Comparison of ENCODE assay signal across 1 cellular context in the genomic region with DNA sequence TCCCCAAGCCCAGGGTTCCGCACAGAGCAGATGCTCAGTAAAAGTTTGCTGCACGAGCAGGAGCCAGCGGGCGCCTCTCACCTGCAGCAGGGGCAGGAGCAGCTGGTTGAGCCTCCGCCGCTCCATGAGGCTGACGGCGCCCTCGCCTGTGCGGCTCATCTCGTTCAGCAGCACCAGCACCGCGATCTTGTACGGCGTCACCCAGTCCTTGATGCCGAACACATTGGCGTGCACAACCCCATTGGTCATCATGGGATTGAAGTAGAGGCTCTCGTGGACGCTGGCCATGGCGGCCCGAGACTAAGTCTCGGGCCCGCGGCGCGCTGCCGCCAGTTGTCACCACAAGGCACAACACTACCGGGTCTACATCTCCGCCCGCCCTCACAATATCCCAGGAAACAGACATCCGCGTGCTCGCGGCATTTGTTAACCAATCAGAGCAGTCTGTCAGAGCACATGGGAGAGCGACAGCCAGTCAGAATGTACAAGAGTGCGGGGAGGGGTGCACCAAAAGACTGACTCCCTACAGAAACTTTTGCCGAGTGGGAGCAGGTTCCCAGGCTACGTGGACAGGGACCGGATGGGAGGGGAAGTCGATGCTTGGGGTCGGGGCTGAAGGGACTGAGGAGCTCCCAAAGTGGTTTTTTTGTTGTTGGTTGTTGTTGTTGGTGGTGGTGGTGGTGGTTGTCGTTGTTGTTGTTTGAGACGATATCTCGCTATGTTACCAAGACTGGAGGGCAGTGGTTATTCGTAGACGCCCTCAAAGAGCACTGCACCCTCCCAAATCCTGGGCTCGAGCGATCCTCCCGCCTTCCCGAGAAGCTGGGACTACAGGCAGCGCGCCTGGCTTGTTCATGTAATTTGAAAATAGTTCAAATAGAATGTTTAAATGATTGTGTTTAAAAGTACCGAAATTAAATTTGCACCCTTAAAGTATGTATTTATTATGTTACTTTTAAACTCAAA.
TF ChIP-seq lines count a peak whose summit lies in the region.

A gene with protein sequence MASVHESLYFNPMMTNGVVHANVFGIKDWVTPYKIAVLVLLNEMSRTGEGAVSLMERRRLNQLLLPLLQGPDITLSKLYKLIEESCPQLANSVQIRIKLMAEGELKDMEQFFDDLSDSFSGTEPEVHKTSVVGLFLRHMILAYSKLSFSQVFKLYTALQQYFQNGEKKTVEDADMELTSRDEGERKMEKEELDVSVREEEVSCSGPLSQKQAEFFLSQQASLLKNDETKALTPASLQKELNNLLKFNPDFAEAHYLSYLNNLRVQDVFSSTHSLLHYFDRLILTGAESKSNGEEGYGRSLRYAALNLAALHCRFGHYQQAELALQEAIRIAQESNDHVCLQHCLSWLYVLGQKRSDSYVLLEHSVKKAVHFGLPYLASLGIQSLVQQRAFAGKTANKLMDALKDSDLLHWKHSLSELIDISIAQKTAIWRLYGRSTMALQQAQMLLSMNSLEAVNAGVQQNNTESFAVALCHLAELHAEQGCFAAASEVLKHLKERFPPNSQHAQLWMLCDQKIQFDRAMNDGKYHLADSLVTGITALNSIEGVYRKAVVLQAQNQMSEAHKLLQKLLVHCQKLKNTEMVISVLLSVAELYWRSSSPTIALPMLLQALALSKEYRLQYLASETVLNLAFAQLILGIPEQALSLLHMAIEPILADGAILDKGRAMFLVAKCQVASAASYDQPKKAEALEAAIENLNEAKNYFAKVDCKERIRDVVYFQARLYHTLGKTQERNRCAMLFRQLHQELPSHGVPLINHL (minus strand): TSS at position 359 of the 966 bp plus-strand sequence. CDS start 71 bp downstream, at position 288.

TF ChIP-seq in K562, 482 proteins besides CTCF, POLR2A, EP300 and RAD21 (continued from another document and continues in another):
- TF ChIP-seq, protein P1, sequence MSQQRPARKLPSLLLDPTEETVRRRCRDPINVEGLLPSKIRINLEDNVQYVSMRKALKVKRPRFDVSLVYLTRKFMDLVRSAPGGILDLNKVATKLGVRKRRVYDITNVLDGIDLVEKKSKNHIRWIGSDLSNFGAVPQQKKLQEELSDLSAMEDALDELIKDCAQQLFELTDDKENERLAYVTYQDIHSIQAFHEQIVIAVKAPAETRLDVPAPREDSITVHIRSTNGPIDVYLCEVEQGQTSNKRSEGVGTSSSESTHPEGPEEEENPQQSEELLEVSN (IDR thresholded peaks at IDR 0.05; ENCODE audit: borderline replicate concordance in 1 of 2, extremely low read depth in 1 of 2, insufficient read depth in 1 of 2, insufficient read length in 1 of 2, low read depth in 1 of 2, low read length in 1 of 2, poor library complexity in 1 of 2, severe bottlenecking in 1 of 2), result peak; percentile 46 to 72
- TF ChIP-seq CBX8 (IDR thresholded peaks at IDR 0.05; ENCODE audit: borderline replicate concordance, extremely low read depth, low read depth, low read length, poor library complexity, severe bottlenecking) (no peak), ZBTB17 (CRISPR knock-in tag; IDR thresholded peaks at IDR 0.05) (no peak), CHD2 (IDR thresholded peaks at IDR 0.05; ENCODE audit: low read depth, low read length) (peak; percentile 89), SETDB1 (IDR thresholded peaks at IDR 0.05; ENCODE audit: low read length) (no peak), ZNF766 (CRISPR knock-in tag; conservative IDR thresholded peaks at IDR 0.05) (no peak), CBFA2T2 (conservative IDR thresholded peaks at IDR 0.05) (peak; percentile 63), ARID2 (IDR thresholded peaks at IDR 0.05) (no peak), ETV1 (tag; conservative IDR thresholded peaks at IDR 0.05; ENCODE audit: low read depth) (peak; percentile 92), ERF (CRISPR knock-in tag; IDR thresholded peaks at IDR 0.05) (peak; percentile 21; the same call in 1 of the 2 replicates), GTF2A2 (tag; IDR thresholded peaks at IDR 0.05) (no peak), FOXJ3 (CRISPR knock-in tag; IDR thresholded peaks at IDR 0.05) (peak; percentile 52; the same call in 1 of the 2 replicates), CHD1 (IDR thresholded peaks at IDR 0.05; ENCODE audit: low read length) (peak; percentile 56), CHCHD3 (CRISPR knock-in tag; IDR thresholded peaks at IDR 0.05) (no peak), RBM14 (IDR thresholded peaks at IDR 0.05; ENCODE audit: borderline replicate concordance, insufficient read depth, low read depth, low read length) (no peak), ZNF134 (CRISPR knock-in tag; conservative IDR thresholded peaks at IDR 0.05) (no peak), GABPB2 (CRISPR knock-in tag; conservative IDR thresholded peaks at IDR 0.05) (no peak), RCOR1 (IDR thresholded peaks at IDR 0.05; ENCODE audit: borderline replicate concordance in 1 of 2, low read depth in 2 of 2, low read length in 2 of 2) (peak in 1 of 2 experiments; percentile 35; a peak in 1 of 4 replicates), MAFG (tag; conservative IDR thresholded peaks at IDR 0.05) (no peak), DNMT1 (IDR thresholded peaks at IDR 0.05) (no peak), ZNF707 (CRISPR knock-in tag; conservative IDR thresholded peaks at IDR 0.05) (no peak)
- TF ChIP-seq, protein P2, sequence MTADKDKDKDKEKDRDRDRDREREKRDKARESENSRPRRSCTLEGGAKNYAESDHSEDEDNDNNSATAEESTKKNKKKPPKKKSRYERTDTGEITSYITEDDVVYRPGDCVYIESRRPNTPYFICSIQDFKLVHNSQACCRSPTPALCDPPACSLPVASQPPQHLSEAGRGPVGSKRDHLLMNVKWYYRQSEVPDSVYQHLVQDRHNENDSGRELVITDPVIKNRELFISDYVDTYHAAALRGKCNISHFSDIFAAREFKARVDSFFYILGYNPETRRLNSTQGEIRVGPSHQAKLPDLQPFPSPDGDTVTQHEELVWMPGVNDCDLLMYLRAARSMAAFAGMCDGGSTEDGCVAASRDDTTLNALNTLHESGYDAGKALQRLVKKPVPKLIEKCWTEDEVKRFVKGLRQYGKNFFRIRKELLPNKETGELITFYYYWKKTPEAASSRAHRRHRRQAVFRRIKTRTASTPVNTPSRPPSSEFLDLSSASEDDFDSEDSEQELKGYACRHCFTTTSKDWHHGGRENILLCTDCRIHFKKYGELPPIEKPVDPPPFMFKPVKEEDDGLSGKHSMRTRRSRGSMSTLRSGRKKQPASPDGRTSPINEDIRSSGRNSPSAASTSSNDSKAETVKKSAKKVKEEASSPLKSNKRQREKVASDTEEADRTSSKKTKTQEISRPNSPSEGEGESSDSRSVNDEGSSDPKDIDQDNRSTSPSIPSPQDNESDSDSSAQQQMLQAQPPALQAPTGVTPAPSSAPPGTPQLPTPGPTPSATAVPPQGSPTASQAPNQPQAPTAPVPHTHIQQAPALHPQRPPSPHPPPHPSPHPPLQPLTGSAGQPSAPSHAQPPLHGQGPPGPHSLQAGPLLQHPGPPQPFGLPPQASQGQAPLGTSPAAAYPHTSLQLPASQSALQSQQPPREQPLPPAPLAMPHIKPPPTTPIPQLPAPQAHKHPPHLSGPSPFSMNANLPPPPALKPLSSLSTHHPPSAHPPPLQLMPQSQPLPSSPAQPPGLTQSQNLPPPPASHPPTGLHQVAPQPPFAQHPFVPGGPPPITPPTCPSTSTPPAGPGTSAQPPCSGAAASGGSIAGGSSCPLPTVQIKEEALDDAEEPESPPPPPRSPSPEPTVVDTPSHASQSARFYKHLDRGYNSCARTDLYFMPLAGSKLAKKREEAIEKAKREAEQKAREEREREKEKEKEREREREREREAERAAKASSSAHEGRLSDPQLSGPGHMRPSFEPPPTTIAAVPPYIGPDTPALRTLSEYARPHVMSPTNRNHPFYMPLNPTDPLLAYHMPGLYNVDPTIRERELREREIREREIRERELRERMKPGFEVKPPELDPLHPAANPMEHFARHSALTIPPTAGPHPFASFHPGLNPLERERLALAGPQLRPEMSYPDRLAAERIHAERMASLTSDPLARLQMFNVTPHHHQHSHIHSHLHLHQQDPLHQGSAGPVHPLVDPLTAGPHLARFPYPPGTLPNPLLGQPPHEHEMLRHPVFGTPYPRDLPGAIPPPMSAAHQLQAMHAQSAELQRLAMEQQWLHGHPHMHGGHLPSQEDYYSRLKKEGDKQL (CRISPR knock-in tag; IDR thresholded peaks at IDR 0.05; ENCODE audit: borderline replicate concordance), result no peak
- TF ChIP-seq, protein P3, sequence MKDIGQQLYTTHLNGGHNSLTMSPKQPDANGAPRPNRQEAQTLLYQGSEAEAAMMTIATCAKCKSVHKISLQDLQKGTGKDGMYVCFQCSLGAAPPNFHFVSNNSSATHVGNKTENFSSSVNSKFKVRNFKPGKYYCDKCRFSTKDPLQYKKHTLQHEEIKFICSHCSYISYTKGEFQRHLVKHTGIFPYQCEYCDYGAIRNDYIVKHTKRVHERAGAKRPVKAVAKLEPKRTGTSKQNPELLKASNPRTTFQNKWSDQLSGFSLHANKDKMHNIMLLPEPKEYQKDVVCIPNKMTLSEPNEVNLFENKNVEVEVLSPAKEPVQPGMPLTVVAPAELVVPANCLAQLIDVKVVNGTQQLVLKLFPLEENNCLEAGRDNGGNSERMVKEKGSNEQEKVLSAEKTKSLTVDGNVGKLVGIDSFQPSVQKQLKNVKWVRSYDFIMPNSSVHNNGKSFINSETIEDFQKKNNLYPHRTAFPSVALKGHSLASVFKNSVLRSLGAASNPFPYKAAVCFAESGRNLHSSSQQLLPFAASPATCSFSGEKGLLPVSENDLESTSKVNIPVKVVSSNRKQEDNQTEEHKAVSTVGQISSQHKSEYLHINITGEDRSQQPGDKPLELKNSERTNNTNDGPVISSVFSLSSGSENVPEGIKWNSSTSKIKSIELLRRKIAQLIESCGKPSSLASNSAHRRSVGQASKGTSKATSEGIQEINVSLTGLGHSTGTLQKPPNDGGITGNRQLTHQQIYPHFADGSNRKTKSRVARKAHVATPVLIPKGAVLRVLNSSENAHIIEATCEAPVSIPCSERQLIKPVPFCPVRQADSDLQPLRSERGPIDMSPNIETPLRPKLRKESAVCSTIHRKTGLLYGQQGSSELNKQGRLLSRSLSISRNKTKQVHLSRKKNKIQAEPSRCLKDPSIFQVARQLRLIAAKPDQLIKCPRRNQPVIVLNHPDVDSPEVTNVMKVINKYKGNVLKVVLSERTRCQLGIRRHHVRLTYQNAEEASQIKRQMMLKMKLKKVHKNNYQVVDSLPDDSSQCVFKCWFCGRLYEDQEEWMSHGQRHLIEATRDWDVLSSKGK (CRISPR knock-in tag; IDR thresholded peaks at IDR 0.05), result no peak
- TF ChIP-seq, protein P4, sequence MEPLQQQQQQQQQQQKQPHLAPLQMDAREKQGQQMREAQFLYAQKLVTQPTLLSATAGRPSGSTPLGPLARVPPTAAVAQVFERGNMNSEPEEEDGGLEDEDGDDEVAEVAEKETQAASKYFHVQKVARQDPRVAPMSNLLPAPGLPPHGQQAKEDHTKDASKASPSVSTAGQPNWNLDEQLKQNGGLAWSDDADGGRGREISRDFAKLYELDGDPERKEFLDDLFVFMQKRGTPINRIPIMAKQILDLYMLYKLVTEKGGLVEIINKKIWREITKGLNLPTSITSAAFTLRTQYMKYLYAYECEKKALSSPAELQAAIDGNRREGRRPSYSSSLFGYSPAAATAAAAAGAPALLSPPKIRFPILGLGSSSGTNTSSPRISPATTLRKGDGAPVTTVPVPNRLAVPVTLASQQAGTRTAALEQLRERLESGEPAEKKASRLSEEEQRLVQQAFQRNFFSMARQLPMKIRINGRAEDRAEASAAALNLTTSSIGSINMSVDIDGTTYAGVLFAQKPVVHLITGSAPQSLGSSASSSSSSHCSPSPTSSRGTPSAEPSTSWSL (CRISPR knock-in tag; IDR thresholded peaks at IDR 0.05; ENCODE audit: borderline replicate concordance), result no peak
- TF ChIP-seq, protein P5, sequence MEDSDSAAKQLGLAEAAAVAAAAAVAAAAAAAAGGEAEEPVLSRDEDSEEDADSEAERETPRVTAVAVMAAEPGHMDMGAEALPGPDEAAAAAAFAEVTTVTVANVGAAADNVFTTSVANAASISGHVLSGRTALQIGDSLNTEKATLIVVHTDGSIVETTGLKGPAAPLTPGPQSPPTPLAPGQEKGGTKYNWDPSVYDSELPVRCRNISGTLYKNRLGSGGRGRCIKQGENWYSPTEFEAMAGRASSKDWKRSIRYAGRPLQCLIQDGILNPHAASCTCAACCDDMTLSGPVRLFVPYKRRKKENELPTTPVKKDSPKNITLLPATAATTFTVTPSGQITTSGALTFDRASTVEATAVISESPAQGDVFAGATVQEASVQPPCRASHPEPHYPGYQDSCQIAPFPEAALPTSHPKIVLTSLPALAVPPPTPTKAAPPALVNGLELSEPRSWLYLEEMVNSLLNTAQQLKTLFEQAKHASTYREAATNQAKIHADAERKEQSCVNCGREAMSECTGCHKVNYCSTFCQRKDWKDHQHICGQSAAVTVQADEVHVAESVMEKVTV (CRISPR knock-in tag; IDR thresholded peaks at IDR 0.05), result no peak
- TF ChIP-seq, protein P6, sequence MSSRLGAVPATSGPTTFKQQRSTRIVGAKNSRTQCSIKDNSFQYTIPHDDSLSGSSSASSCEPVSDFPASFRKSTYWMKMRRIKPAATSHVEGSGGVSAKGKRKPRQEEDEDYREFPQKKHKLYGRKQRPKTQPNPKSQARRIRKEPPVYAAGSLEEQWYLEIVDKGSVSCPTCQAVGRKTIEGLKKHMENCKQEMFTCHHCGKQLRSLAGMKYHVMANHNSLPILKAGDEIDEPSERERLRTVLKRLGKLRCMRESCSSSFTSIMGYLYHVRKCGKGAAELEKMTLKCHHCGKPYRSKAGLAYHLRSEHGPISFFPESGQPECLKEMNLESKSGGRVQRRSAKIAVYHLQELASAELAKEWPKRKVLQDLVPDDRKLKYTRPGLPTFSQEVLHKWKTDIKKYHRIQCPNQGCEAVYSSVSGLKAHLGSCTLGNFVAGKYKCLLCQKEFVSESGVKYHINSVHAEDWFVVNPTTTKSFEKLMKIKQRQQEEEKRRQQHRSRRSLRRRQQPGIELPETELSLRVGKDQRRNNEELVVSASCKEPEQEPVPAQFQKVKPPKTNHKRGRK (tag; IDR thresholded peaks at IDR 0.05), result no peak
- TF ChIP-seq, protein P7, sequence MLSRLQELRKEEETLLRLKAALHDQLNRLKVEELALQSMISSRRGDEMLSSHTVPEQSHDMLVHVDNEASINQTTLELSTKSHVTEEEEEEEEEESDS (CRISPR knock-in tag; IDR thresholded peaks at IDR 0.05), result no peak
- TF ChIP-seq, protein P8, sequence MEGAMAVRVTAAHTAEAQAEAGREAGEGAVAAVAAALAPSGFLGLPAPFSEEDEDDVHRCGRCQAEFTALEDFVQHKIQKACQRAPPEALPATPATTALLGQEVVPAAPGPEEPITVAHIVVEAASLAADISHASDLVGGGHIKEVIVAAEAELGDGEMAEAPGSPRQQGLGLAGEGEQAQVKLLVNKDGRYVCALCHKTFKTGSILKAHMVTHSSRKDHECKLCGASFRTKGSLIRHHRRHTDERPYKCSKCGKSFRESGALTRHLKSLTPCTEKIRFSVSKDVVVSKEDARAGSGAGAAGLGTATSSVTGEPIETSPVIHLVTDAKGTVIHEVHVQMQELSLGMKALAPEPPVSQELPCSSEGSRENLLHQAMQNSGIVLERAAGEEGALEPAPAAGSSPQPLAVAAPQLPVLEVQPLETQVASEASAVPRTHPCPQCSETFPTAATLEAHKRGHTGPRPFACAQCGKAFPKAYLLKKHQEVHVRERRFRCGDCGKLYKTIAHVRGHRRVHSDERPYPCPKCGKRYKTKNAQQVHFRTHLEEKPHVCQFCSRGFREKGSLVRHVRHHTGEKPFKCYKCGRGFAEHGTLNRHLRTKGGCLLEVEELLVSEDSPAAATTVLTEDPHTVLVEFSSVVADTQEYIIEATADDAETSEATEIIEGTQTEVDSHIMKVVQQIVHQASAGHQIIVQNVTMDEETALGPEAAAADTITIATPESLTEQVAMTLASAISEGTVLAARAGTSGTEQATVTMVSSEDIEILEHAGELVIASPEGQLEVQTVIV (CRISPR knock-in tag; IDR thresholded peaks at IDR 0.05; ENCODE audit: borderline replicate concordance), result no peak
